7 cellular contexts compared by ENCODE assay signal in genomic region chr9:131530546-131530929, GRCh38. TPM values are rescaled to one million over a fixed set of nuclear protein-coding genes. Genes with fewer than 3 reads are reported as not detected.
DNase-seq lines count a peak whose midpoint lies in the region; ATAC-seq, FAIRE-seq and TF ChIP-seq lines count a peak whose summit lies in the region.

No MANE protein-coding gene starts in this region.

- no peak overlapping the region for H3K27ac Mint-ChIP-seq in WTC11

- DNase-seq in EH (ENCODE audit: low read depth) (peak; percentile 48), HPDE6-E6E7 (ENCODE audit: extremely low spot score) (peak; percentile 67), WTC11 (ENCODE audit: low spot score) (peak; percentile 58), foreskin keratinocyte (peak in 1 of 2 donors; percentile 11), pancreas (peak in 4 of 6 donors; percentile 27 to 81 (median 58))

- POLR2A ChIA-PET in WTC11 (lab: Charles Lee), result no interaction called here

- H3K4me1 ChIP-seq in foreskin keratinocyte (no peaks in the 10 kb centered on the region), pancreas (peaks cover 4 to 17% (median 4%) of the 10 kb centered on the region in 3 donors)

- H3K36me3 Mint-ChIP-seq in WTC11, result peaks cover 31% of the 10 kb centered on the region

- peak overlapping the region; percentile 80 for H3K4me3 Mint-ChIP-seq in WTC11

- H3K36me3 ChIP-seq in pancreas, result peaks cover 0 to 16% (median 0%) of the 10 kb centered on the region in 3 donors

- H3K27me3 Mint-ChIP-seq in WTC11 (ENCODE audit: low read depth), result peaks cover 6% of the 10 kb centered on the region

- 1 to 4% methylated on average over 23 to 31 of the region's 31 CpGs for WGBS in pancreas, 2 donors

- no peaks in the 10 kb centered on the region for H3K9me3 ChIP-seq in pancreas

- no peaks in the 10 kb centered on the region for H3K9me3 Mint-ChIP-seq in WTC11

- TF ChIP-seq CTCF in WTC11 (IDR thresholded peaks at IDR 0.05), result no peak
- TF ChIP-seq CTCF in foreskin keratinocyte (conservative IDR thresholded peaks at IDR 0.05), result peak; percentile 37
- TF ChIP-seq CTCF in pancreas (IDR thresholded peaks at IDR 0.05), result no peak

- H3K4me1 Mint-ChIP-seq in WTC11, result peaks cover 6% of the 10 kb centered on the region; the same call in 1 of the 2 replicates

- H3K27ac ChIP-seq in foreskin keratinocyte, result no peak overlapping the region
- H3K27ac ChIP-seq in pancreas, result peak overlapping the region; percentile 8 to 69 (median 64)

- ATAC-seq in GM19395 (IDR thresholded peaks at IDR 0.05; ENCODE audit: unreplicated experiment) (peak; percentile 31), WTC11 (peak; percentile 8), foreskin keratinocyte (peak; percentile 41), pancreas (peak; percentile 10 to 45 (median 22)), GM18873 (IDR thresholded peaks at IDR 0.05; ENCODE audit: low FRiP score, unreplicated experiment) (no peak)

- peak overlapping the region; percentile 60 to 99 (median 96) for H3K4me3 ChIP-seq in pancreas

- intact Hi-C loops in pancreas (cut with DNase I), result no loop called here

- H3K27me3 ChIP-seq in foreskin keratinocyte, result no peaks in the 10 kb centered on the region
- H3K27me3 ChIP-seq in pancreas, result no peaks in the 10 kb centered on the region

- CTCF ChIA-PET in WTC11 (lab: Charles Lee), result interaction anchor here (0.9 kb wide), 1 partner anchor 181 kb away, joined by 3 read pairs; no protein-coding TSS in a partner anchor

- no peak for FAIRE-seq in pancreas (lab: Jason Lieb, UNC)

TF ChIP-seq in WTC11, 78 proteins besides CTCF, POLR2A, EP300 and RAD21:
- no peak for TF ChIP-seq IRF1 (CRISPR knock-in tag; IDR thresholded peaks at IDR 0.05)
- 0 out of 2 replicates have a peak, but pooled peaks have one; percentile 8 for TF ChIP-seq NFYB (CRISPR knock-in tag; conservative IDR thresholded peaks at IDR 0.05; ENCODE audit: low read depth)
- TF ChIP-seq JAZF1 (CRISPR knock-in tag; IDR thresholded peaks at IDR 0.05), result no peak

RNA-seq across cellular contexts. Expression of gene UCK1, which starts 0.5 kb away (rescaled TPM):
- total RNA-seq in WTC11 (2021), result 28.0 to 30.6 TPM (median 29.6 TPM) in 3 replicates
- 19.7 and 23.4 TPM in 2 replicates for total RNA-seq in foreskin keratinocyte
- polyA plus RNA-seq in foreskin keratinocyte, result 25.0 and 26.8 TPM in 2 replicates
- total RNA-seq in pancreas, result 10 to 100 TPM; 11.2 to 18.7 (median 17.7) TPM
- polyA plus RNA-seq in pancreas, result 10 to 100 TPM; 24.6 to 31.2 TPM

RNA-seq across cellular contexts. Expression of gene PRRT1B, which starts 14.8 kb away (rescaled TPM):
- total RNA-seq in WTC11 (2021) (0.48 to 1.2 TPM (median 0.78 TPM) in 3 replicates), foreskin keratinocyte (not detected in 2 replicates), pancreas (1 to 10 TPM; 2.3 to 4.1 (median 3.2) TPM)
- polyA plus RNA-seq in foreskin keratinocyte (not detected in 2 replicates), pancreas (1 to 10 TPM; 2.5 to 5.0 TPM)

RNA-seq across cellular contexts. Expression of gene POMT1, which starts 27.8 kb away (rescaled TPM):
- total RNA-seq in WTC11 (2021) (35.2 to 36.4 TPM (median 36.2 TPM) in 3 replicates), foreskin keratinocyte (13.5 and 15.9 TPM in 2 replicates), pancreas (10 to 100 TPM; 11.3 to 19.7 (median 16.2) TPM)
- polyA plus RNA-seq in foreskin keratinocyte (10.5 and 12.5 TPM in 2 replicates), pancreas (10 to 100 TPM; 47.9 to 66.5 TPM)
